In the genomic region with DNA sequence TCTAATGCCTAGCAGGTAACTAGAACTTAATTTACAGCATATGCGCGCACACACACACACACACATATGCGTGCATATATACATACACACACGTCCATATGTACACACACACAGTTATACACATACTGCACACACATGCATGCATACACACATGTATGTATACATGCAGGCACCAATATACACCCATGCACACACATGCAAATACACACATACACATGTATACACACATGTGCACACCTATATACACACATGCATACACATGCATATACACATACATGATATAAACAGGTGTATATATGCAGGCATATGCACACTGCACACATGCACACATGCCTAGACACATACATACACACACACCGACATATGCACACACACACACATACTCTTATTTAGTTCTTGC, we compare ENCODE assay signal across 20 cellular contexts. TPM values are rescaled to one million over a fixed set of nuclear protein-coding genes. Genes with fewer than 3 reads are reported as not detected.
DNase-seq lines count a peak whose midpoint lies in the region; ATAC-seq and TF ChIP-seq lines count a peak whose summit lies in the region.
"Had no signal": no experiment of that assay in that cellular context is flagged by ENCODE, and none has a peak within 500 bp of the region (broad histone marks: within the 10 kb centered on the region; RNA-seq: fewer than 3 reads in every experiment).

No MANE protein-coding gene starts in this region.

- intact Hi-C loops in mucosa of descending colon (cut with DNase I, micrococcal nuclease), result no loop called here

- ATAC-seq in activated CD8-positive, alpha-beta memory T cell treated with anti-CD3 and anti-CD28 coated beads, Interleukin-2, amount 10 ng/mL, durations not matched to agents 7 days and 5 days, result no peak
- no peak for ATAC-seq in activated T-helper 17 cell treated with anti-CD3 and anti-CD28 coated beads, Interleukin-2, amount 50 U/mL, for 72 hours (replicated peaks)
- ATAC-seq in stimulated activated naive B cell treated with anti-CD40 and anti-IgM and Interleukin-4, amounts not matched to agents 10 μg/mL and 1 μg/mL and 100 μg/mL, for 72 hours (replicated peaks), result no peak
- no peak for ATAC-seq in mucosa of descending colon

- no peak overlapping the region for H3K4me3 ChIP-seq in mucosa of descending colon
- H3K4me3 ChIP-seq: HAP-1, SK-N-MC had no signal

- H3K9me3 Mint-ChIP-seq in activated CD8-positive, alpha-beta memory T cell treated with anti-CD3 and anti-CD28 coated beads, Interleukin-2, amount 10 ng/mL, durations not matched to agents 7 days and 5 days (ENCODE audit: low read depth), result peaks cover 7% of the 10 kb centered on the region
- H3K9me3 Mint-ChIP-seq in activated T-helper 17 cell treated with anti-CD3 and anti-CD28 coated beads, Interleukin-2, amount 50 U/mL, for 72 hours, result no peaks in the 10 kb centered on the region
- peaks cover 2 to 4% of the 10 kb centered on the region in 2 donors for H3K9me3 Mint-ChIP-seq in stimulated activated naive B cell treated with anti-CD40 and anti-IgM and Interleukin-4, amounts not matched to agents 10 μg/mL and 1 μg/mL and 100 μg/mL, for 72 hours

- H3K27me3 Mint-ChIP-seq in activated CD8-positive, alpha-beta memory T cell treated with anti-CD3 and anti-CD28 coated beads, Interleukin-2, amount 10 ng/mL, durations not matched to agents 7 days and 5 days, result no peaks in the 10 kb centered on the region
- no peaks in the 10 kb centered on the region for H3K27me3 Mint-ChIP-seq in activated T-helper 17 cell treated with anti-CD3 and anti-CD28 coated beads, Interleukin-2, amount 50 U/mL, for 72 hours
- no peaks in the 10 kb centered on the region for H3K27me3 Mint-ChIP-seq in stimulated activated naive B cell treated with anti-CD40 and anti-IgM and Interleukin-4, amounts not matched to agents 10 μg/mL and 1 μg/mL and 100 μg/mL, for 72 hours

- DNase-seq in activated CD8-positive, alpha-beta memory T cell treated with anti-CD3 and anti-CD28 coated beads, Interleukin-2, amount 10 ng/mL, durations not matched to agents 7 days and 5 days, result no peak
- no peak for DNase-seq in activated CD8-positive, alpha-beta memory T cell treated with anti-CD3 and anti-CD28 coated beads for 24 hours
- DNase-seq in stimulated activated naive B cell treated with anti-CD40 and anti-IgM and Interleukin-4, amounts not matched to agents 10 μg/mL and 1 μg/mL and 100 μg/mL, for 72 hours, result no peak
- DNase-seq in mucosa of descending colon (no peak), NCI-H1436 treated with DMSO at 0.1 percent for 48 hours (lab: John Stamatoyannopoulos, UW) (no peak), NCI-H146 (lab: John Stamatoyannopoulos, UW) (no peak)
- DNase-seq: DMS79, KBM-7, NCI-H1105, NCI-H1694 treated with DMSO at 0.1 percent for 48 hours, NCI-H2227 treated with DMSO at 0.1 percent for 48 hours, NCI-H510A treated with DMSO at 0.1 percent for 48 hours, NCI-H774, SHP77 had no signal

- H3K4me1 Mint-ChIP-seq in activated CD8-positive, alpha-beta memory T cell treated with anti-CD3 and anti-CD28 coated beads, Interleukin-2, amount 10 ng/mL, durations not matched to agents 7 days and 5 days, result peaks cover 73% of the 10 kb centered on the region
- H3K4me1 Mint-ChIP-seq in activated T-helper 17 cell treated with anti-CD3 and anti-CD28 coated beads, Interleukin-2, amount 50 U/mL, for 72 hours, result peaks cover 64% of the 10 kb centered on the region
- peaks cover 63 to 92% of the 10 kb centered on the region in 2 donors for H3K4me1 Mint-ChIP-seq in stimulated activated naive B cell treated with anti-CD40 and anti-IgM and Interleukin-4, amounts not matched to agents 10 μg/mL and 1 μg/mL and 100 μg/mL, for 72 hours

- peak; percentile 56 for TF ChIP-seq POLR2A in GM19099 (IDR thresholded peaks at IDR 0.05; ENCODE audit: extremely low read depth, insufficient read length, low read depth)

- H3K4me1 ChIP-seq in mucosa of descending colon (ENCODE audit: low read depth), result peaks cover 13% of the 10 kb centered on the region
- H3K4me1 ChIP-seq: HAP-1 had no signal

- no peaks in the 10 kb centered on the region for H3K9me3 ChIP-seq in mucosa of descending colon

- no peak overlapping the region for H3K27ac Mint-ChIP-seq in activated CD8-positive, alpha-beta memory T cell treated with anti-CD3 and anti-CD28 coated beads, Interleukin-2, amount 10 ng/mL, durations not matched to agents 7 days and 5 days
- no peak overlapping the region for H3K27ac Mint-ChIP-seq in activated T-helper 17 cell treated with anti-CD3 and anti-CD28 coated beads, Interleukin-2, amount 50 U/mL, for 72 hours
- no peak overlapping the region for H3K27ac Mint-ChIP-seq in stimulated activated naive B cell treated with anti-CD40 and anti-IgM and Interleukin-4, amounts not matched to agents 10 μg/mL and 1 μg/mL and 100 μg/mL, for 72 hours

- peaks cover 37% of the 10 kb centered on the region for H3K36me3 Mint-ChIP-seq in activated CD8-positive, alpha-beta memory T cell treated with anti-CD3 and anti-CD28 coated beads, Interleukin-2, amount 10 ng/mL, durations not matched to agents 7 days and 5 days
- H3K36me3 Mint-ChIP-seq in activated T-helper 17 cell treated with anti-CD3 and anti-CD28 coated beads, Interleukin-2, amount 50 U/mL, for 72 hours (ENCODE audit: low read depth), result peaks cover 98% of the 10 kb centered on the region
- H3K36me3 Mint-ChIP-seq in stimulated activated naive B cell treated with anti-CD40 and anti-IgM and Interleukin-4, amounts not matched to agents 10 μg/mL and 1 μg/mL and 100 μg/mL, for 72 hours, result peaks cover 4 to 6% of the 10 kb centered on the region in 2 donors

- CTCF ChIA-PET in activated CD8-positive, alpha-beta memory T cell treated with anti-CD3 and anti-CD28 coated beads, Interleukin-2, amount 10 ng/mL, durations not matched to agents 7 days and 5 days (lab: Charles Lee), result interaction anchor here (0.8 kb wide), 1 partner anchor 12 kb away, joined by 3 read pairs; no protein-coding TSS in a partner anchor

- TF ChIP-seq CTCF in mucosa of descending colon (IDR thresholded peaks at IDR 0.05), result no peak

- H3K36me3 ChIP-seq in mucosa of descending colon (ENCODE audit: low read depth), result no peaks in the 10 kb centered on the region
- H3K36me3 ChIP-seq: HAP-1 had no signal

- H3K4me3 Mint-ChIP-seq in activated CD8-positive, alpha-beta memory T cell treated with anti-CD3 and anti-CD28 coated beads, Interleukin-2, amount 10 ng/mL, durations not matched to agents 7 days and 5 days, result peak overlapping the region; percentile 78
- peak overlapping the region; percentile 92 for H3K4me3 Mint-ChIP-seq in activated T-helper 17 cell treated with anti-CD3 and anti-CD28 coated beads, Interleukin-2, amount 50 U/mL, for 72 hours
- H3K4me3 Mint-ChIP-seq in stimulated activated naive B cell treated with anti-CD40 and anti-IgM and Interleukin-4, amounts not matched to agents 10 μg/mL and 1 μg/mL and 100 μg/mL, for 72 hours, result peak overlapping the region; percentile 66 to 76

RNA-seq across cellular contexts. Expression of gene CCR6, which starts 1.9 kb away (rescaled TPM):
- total RNA-seq in activated CD8-positive, alpha-beta memory T cell treated with anti-CD3 and anti-CD28 coated beads, Interleukin-2, amount 10 ng/mL, durations not matched to agents 7 days and 5 days, result 1 to 10 TPM; 8.7 to 9.1 TPM
- 10 to 100 TPM; 31.5 to 55.7 TPM for total RNA-seq in activated T-helper 17 cell treated with anti-CD3 and anti-CD28 coated beads, Interleukin-2, amount 50 U/mL, for 72 hours
- total RNA-seq in mucosa of descending colon, result under 1 TPM in 2 of 3 donors, not detected in 1; 0.17 to 0.43 TPM
- total RNA-seq: A172, RPMI7951 had no signal

RNA-seq across cellular contexts. Expression of gene GPR31, which starts 33.0 kb away (rescaled TPM):
- total RNA-seq in activated CD8-positive, alpha-beta memory T cell treated with anti-CD3 and anti-CD28 coated beads, Interleukin-2, amount 10 ng/mL, durations not matched to agents 7 days and 5 days, result not detected
- not detected for total RNA-seq in activated T-helper 17 cell treated with anti-CD3 and anti-CD28 coated beads, Interleukin-2, amount 50 U/mL, for 72 hours
- total RNA-seq in mucosa of descending colon, result not detected
- total RNA-seq: A172, RPMI7951 had no signal

Comparison
In these comparisons a context has a peak if more than half of its experiments do, and no peak if none do; other contexts are left out.
1. RNA of gene CCR6, which starts 1.9 kb away (total RNA-seq): 31.5 to 55.7 TPM in activated T-helper 17 cell treated with anti-CD3 and anti-CD28 coated beads, Interleukin-2, amount 50 U/mL, for 72 hours and 8.7 to 9.1 TPM in activated CD8-positive, alpha-beta memory T cell treated with anti-CD3 and anti-CD28 coated beads, Interleukin-2, amount 10 ng/mL, durations not matched to agents 7 days and 5 days; 0.17 to 0.43 TPM in mucosa of descending colon; every median in the first group is over 4 times any median in the second.
2. Peak in every context shown above with its lines, with median percentiles within 50 percentile points of each other: H3K4me3 Mint-ChIP-seq.